10 cellular contexts compared by ENCODE assay signal in genomic region chr12:26629864-26630263, GRCh38.
DNase-seq lines count a peak whose midpoint lies in the region; ATAC-seq and TF ChIP-seq lines count a peak whose summit lies in the region.
"Had no signal": no experiment of that assay in that cellular context is flagged by ENCODE, and none has a peak within 500 bp of the region (broad histone marks: within the 10 kb centered on the region; RNA-seq: fewer than 3 reads in every experiment).

No MANE protein-coding gene starts in this region.

- H4K20me1 ChIP-seq in PC-9 (ENCODE audit: insufficient read depth): no peaks in the 10 kb centered on the region

- H3K36me3 Mint-ChIP-seq in natural killer cell treated with Interleukin-12 subunit alpha and Interleukin-12 subunit beta and Interleukin-15 and Interleukin-18, amount 100 ng/mL, for 72 hours: peaks cover 26% of the 10 kb centered on the region
- peaks cover 12% of the 10 kb centered on the region for H3K36me3 Mint-ChIP-seq in natural killer cell

- H3K4me1 ChIP-seq in liver (ENCODE audit: control insufficient read depth in 4 of 4, insufficient read depth in 4 of 4, low read length in 3 of 4) (peaks cover 3 to 32% (median 19%) of the 10 kb centered on the region in 4 donors), uterus (no peaks in the 10 kb centered on the region), PC-9 (replicated peaks; ENCODE audit: insufficient read depth) (peaks cover 6% of the 10 kb centered on the region; the same call in 1 of the 2 replicates)

- H3K27me3 ChIP-seq in brain microvascular endothelial cell (replicated peaks) (no peaks in the 10 kb centered on the region), liver (ENCODE audit: control insufficient read depth in 4 of 4, insufficient read depth in 4 of 4, low read length in 3 of 4) (no peaks in the 10 kb centered on the region), uterus (no peaks in the 10 kb centered on the region), PC-9 (ENCODE audit: insufficient read depth, low read depth) (no peaks in the 10 kb centered on the region)

- in situ Hi-C loops in brain microvascular endothelial cell (cut with HindIII; ENCODE audit: low pct_ligation_motif_present, low sequenced_read_pairs): loop anchor here (25.0 kb wide), 1 partner anchor 518 kb away; no protein-coding TSS in a partner anchor

- H3K9me3 Mint-ChIP-seq in natural killer cell treated with Interleukin-12 subunit alpha and Interleukin-12 subunit beta and Interleukin-15 and Interleukin-18, amount 100 ng/mL, for 72 hours: no peaks in the 10 kb centered on the region
- no peaks in the 10 kb centered on the region for H3K9me3 Mint-ChIP-seq in natural killer cell
- H3K9me3 Mint-ChIP-seq: activated naive CD8-positive, alpha-beta T cell treated with anti-CD3 and anti-CD28 coated beads, Interleukin-2, amount 10 ng/mL, durations not matched to agents 7 days and 5 days; CD4-positive, alpha-beta T cell had no signal

- no peaks in the 10 kb centered on the region for H3K9me2 ChIP-seq in PC-9 (ENCODE audit: insufficient read depth)

- CTCF ChIA-PET in PC-9 (lab: Charles Lee): interaction anchor here (0.6 kb wide), 1 partner anchor 22 kb away, joined by 3 read pairs; no protein-coding TSS in a partner anchor

- H3K27ac ChIP-seq in brain microvascular endothelial cell: peak overlapping the region; percentile 72
- peak overlapping the region; percentile 65 to 74 for H3K27ac ChIP-seq in liver (ENCODE audit: low read depth in 1 of 2, low read length in 2 of 2)
- H3K27ac ChIP-seq in uterus: peak overlapping the region; percentile 59 to 70
- H3K27ac ChIP-seq in PC-9: no peak overlapping the region

- no TSS peak for BruUV-seq in PC-9 (replicated peaks; lab: Mats Ljungman, UMichigan)

- peak; percentile 72 to 81 for TF ChIP-seq RAD21 in liver (IDR thresholded peaks at IDR 0.05)

- no peaks in the 10 kb centered on the region for H3K9me3 ChIP-seq in liver (ENCODE audit: control insufficient read depth in 4 of 4, low read length in 3 of 4)
- H3K9me3 ChIP-seq in uterus: no peaks in the 10 kb centered on the region
- H3K9me3 ChIP-seq in PC-9 (ENCODE audit: insufficient read depth, low read depth): no peaks in the 10 kb centered on the region

- POLR2A ChIA-PET in PC-9 (lab: Charles Lee; ENCODE audit: unreplicated experiment): no interaction called here

- DNase-seq in natural killer cell treated with Interleukin-12 subunit alpha and Interleukin-12 subunit beta and Interleukin-15 and Interleukin-18, amount 100 ng/mL, for 72 hours (ENCODE audit: low spot score): no peak
- DNase-seq in natural killer cell (no peak), brain microvascular endothelial cell (peak; percentile 53), uterus (peak in 1 of 2 donors; percentile 24), PC-9 (no peak), NCI-H2171 (lab: John Stamatoyannopoulos, UW) (no peak)
- DNase-seq: activated naive CD8-positive, alpha-beta T cell treated with anti-CD3 and anti-CD28 coated beads, Interleukin-2, amount 10 ng/mL, durations not matched to agents 7 days and 5 days; CD4-positive, alpha-beta T cell had no signal

- H3K4me2 ChIP-seq in PC-9: no peak overlapping the region

- peak overlapping the region in 1 of 2 donors; percentile 43 for H3K9ac ChIP-seq in liver (ENCODE audit: low read depth in 1 of 2, low read length in 2 of 2)

- no peaks in the 10 kb centered on the region for H3F3A ChIP-seq in PC-9 (ENCODE audit: insufficient read depth, low read depth)

- TF ChIP-seq CTCF in natural killer cell (IDR thresholded peaks at IDR 0.05) (no peak), brain microvascular endothelial cell (IDR thresholded peaks at IDR 0.05; ENCODE audit: low read depth, low read length, missing control alignments) (peak; percentile 75), liver (IDR thresholded peaks at IDR 0.05; ENCODE audit: low read depth, low read length, missing input control) (peak; percentile 34), uterus (IDR thresholded peaks at IDR 0.05) (peak; percentile 32 to 40 (median 36)), PC-9 (conservative IDR thresholded peaks at IDR 0.05) (no peak)

- WGBS in liver: 28% methylated on average over 1 of the region's 1 CpG

- peak overlapping the region; percentile 45 to 75 for H3K27ac Mint-ChIP-seq in natural killer cell treated with Interleukin-12 subunit alpha and Interleukin-12 subunit beta and Interleukin-15 and Interleukin-18, amount 100 ng/mL, for 72 hours
- H3K27ac Mint-ChIP-seq in natural killer cell: no peak overlapping the region
- H3K27ac Mint-ChIP-seq: CD4-positive, alpha-beta T cell had no signal

- TF ChIP-seq POLR2A in uterus (IDR thresholded peaks at IDR 0.05): no peak

- H3K4me1 Mint-ChIP-seq in natural killer cell treated with Interleukin-12 subunit alpha and Interleukin-12 subunit beta and Interleukin-15 and Interleukin-18, amount 100 ng/mL, for 72 hours (ENCODE audit: low read depth in 2 of 2): peaks cover 35 to 45% of the 10 kb centered on the region in 2 donors
- H3K4me1 Mint-ChIP-seq in natural killer cell: peaks cover 8% of the 10 kb centered on the region in 2 donors

- intact Hi-C loops in natural killer cell (cut with micrococcal nuclease): no loop called here
- intact Hi-C loops in uterus (cut with DNase I; ENCODE audit: low total_unique reads): no loop called here
- intact Hi-C loops in PC-9 (cut with micrococcal nuclease; ENCODE audit: unreplicated experiment): loop anchor here (10.0 kb wide), 1 partner anchor 385 kb away; the partner anchor contains the start of gene TM7SF3

- no peak for ATAC-seq in natural killer cell treated with Interleukin-12 subunit alpha and Interleukin-12 subunit beta and Interleukin-15 and Interleukin-18, amount 100 ng/mL, for 72 hours
- ATAC-seq in natural killer cell (no peak), HG03108 (IDR thresholded peaks at IDR 0.05; ENCODE audit: unreplicated experiment) (no peak)

- no peaks in the 10 kb centered on the region for H3K27me3 Mint-ChIP-seq in natural killer cell treated with Interleukin-12 subunit alpha and Interleukin-12 subunit beta and Interleukin-15 and Interleukin-18, amount 100 ng/mL, for 72 hours
- no peaks in the 10 kb centered on the region for H3K27me3 Mint-ChIP-seq in natural killer cell (ENCODE audit: low read depth in 2 of 2)
- H3K27me3 Mint-ChIP-seq: activated naive CD8-positive, alpha-beta T cell treated with anti-CD3 and anti-CD28 coated beads, Interleukin-2, amount 10 ng/mL, durations not matched to agents 7 days and 5 days; CD4-positive, alpha-beta T cell had no signal

- H2AFZ ChIP-seq in PC-9: no peak overlapping the region

- H3K36me3 ChIP-seq in brain microvascular endothelial cell (replicated peaks) (no peaks in the 10 kb centered on the region), liver (ENCODE audit: control insufficient read depth in 4 of 4, insufficient read depth in 3 of 4, low read depth in 1 of 4, low read length in 3 of 4) (peaks cover 2 to 31% (median 25%) of the 10 kb centered on the region in 4 donors), uterus (no peaks in the 10 kb centered on the region), PC-9 (ENCODE audit: low read depth) (no peaks in the 10 kb centered on the region; the same call in 1 of the 2 replicates)

- H3K4me3 Mint-ChIP-seq in natural killer cell treated with Interleukin-12 subunit alpha and Interleukin-12 subunit beta and Interleukin-15 and Interleukin-18, amount 100 ng/mL, for 72 hours: no peak overlapping the region
- H3K4me3 Mint-ChIP-seq in natural killer cell: no peak overlapping the region
- H3K4me3 Mint-ChIP-seq: activated naive CD8-positive, alpha-beta T cell treated with anti-CD3 and anti-CD28 coated beads, Interleukin-2, amount 10 ng/mL, durations not matched to agents 7 days and 5 days; CD4-positive, alpha-beta T cell had no signal

- H3K4me3 ChIP-seq in brain microvascular endothelial cell (ENCODE audit: low read depth, low read length) (no peak overlapping the region), liver (ENCODE audit: low read depth in 1 of 3, low read length in 3 of 3) (no peak overlapping the region), uterus (no peak overlapping the region), PC-9 (no peak overlapping the region)

- no peaks in the 10 kb centered on the region for H3K79me2 ChIP-seq in PC-9 (ENCODE audit: low read depth)

TF ChIP-seq in liver, 16 proteins besides CTCF, POLR2A, EP300 and RAD21:
- TF ChIP-seq MAX (IDR thresholded peaks at IDR 0.05) (no peak), YY1 (IDR thresholded peaks at IDR 0.05) (no peak), FOXA1 (IDR thresholded peaks at IDR 0.05) (no peak), JUND (IDR thresholded peaks at IDR 0.05) (no peak), HNF4G (IDR thresholded peaks at IDR 0.05) (no peak), ATF3 (IDR thresholded peaks at IDR 0.05) (no peak), RXRA (IDR thresholded peaks at IDR 0.05) (no peak), SP1 (IDR thresholded peaks at IDR 0.05) (no peak)

Comparison
In these comparisons a context has a peak if more than half of its experiments do, and no peak if none do; other contexts are left out.
1. H3K27ac Mint-ChIP-seq: peak in natural killer cell treated with Interleukin-12 subunit alpha and Interleukin-12 subunit beta and Interleukin-15 and Interleukin-18, amount 100 ng/mL, for 72 hours (2 of 2); none in natural killer cell (0 of 2).
2. CTCF ChIP-seq: peak in brain microvascular endothelial cell (single experiment), liver (single experiment) and uterus (4 of 4); none in natural killer cell (single experiment) and PC-9 (single experiment).